In genomic region chr3:75670891-75671612, GRCh38 we compare ENCODE assay signal across 11 cellular contexts. TPM values are rescaled to one million over a fixed set of nuclear protein-coding genes. Genes with fewer than 3 reads are reported as not detected.
A peak's percentile ranks its signal among the peaks of the same experiment; 100 is the strongest.
DNase-seq lines count a peak whose midpoint lies in the region; ATAC-seq and TF ChIP-seq lines count a peak whose summit lies in the region.
"Not testable (repeated sequence)": the region's sequence is repeated elsewhere in the genome, so short reads cannot be mapped to it uniquely, and the experiment has no call there.
"Had no signal": no experiment of that assay in that cellular context is flagged by ENCODE, and none has a peak within 500 bp of the region (broad histone marks: within the 10 kb centered on the region; RNA-seq: fewer than 3 reads in every experiment).

No MANE protein-coding gene starts in this region.

- H3K18ac ChIP-seq in H9 (ENCODE audit: insufficient read length, low read depth, low read length): not testable (repeated sequence)

- H2BK20ac ChIP-seq in H9 (ENCODE audit: low read depth, low read length, poor library complexity, severe bottlenecking): not testable (repeated sequence)

- H3K36me3 Mint-ChIP-seq in H9 (ENCODE audit: insufficient read depth in 1 of 3, low read depth in 3 of 3) (peaks cover 11 to 30% (median 18%) of the 10 kb centered on the region in 3 experiments), nephron progenitor cell (ENCODE audit: low read depth) (peaks cover 29% of the 10 kb centered on the region)
- not testable (repeated sequence) for H3K36me3 Mint-ChIP-seq in T-helper 17 cell (ENCODE audit: low read depth)

- in situ Hi-C loops in astrocyte of the cerebellum (cut with HindIII; ENCODE audit: low sequenced_read_pairs): not testable (repeated sequence)

- H4K91ac ChIP-seq in H9 (ENCODE audit: insufficient read length, low read depth, low read length): not testable (repeated sequence)

- not testable (repeated sequence) for H4K5ac ChIP-seq in H9 (ENCODE audit: insufficient read length, low read depth, low read length)

- peaks cover 83% of the 10 kb centered on the region for H3K27me3 Mint-ChIP-seq in H9 (ENCODE audit: low read depth)
- not testable (repeated sequence) for H3K27me3 Mint-ChIP-seq in T-helper 17 cell
- H3K27me3 Mint-ChIP-seq in nephron progenitor cell (ENCODE audit: low read depth, poor library complexity): peaks cover 85% of the 10 kb centered on the region

- H3K27ac Mint-ChIP-seq in H9, T-helper 17 cell, nephron progenitor cell: not testable (repeated sequence)

- not testable (repeated sequence) for H3K36me3 ChIP-seq in BE2C; esophagus (ENCODE audit: control insufficient read depth in 2 of 2, insufficient read depth in 2 of 2, low read length in 1 of 2); iPS-18a (ENCODE audit: control insufficient read depth, low read depth, low read length); smooth muscle cell (ENCODE audit: low read depth)

- not testable (repeated sequence) for H3F3A ChIP-seq in smooth muscle cell (ENCODE audit: low read depth)

- not testable (repeated sequence) for H2BK120ac ChIP-seq in H9 (ENCODE audit: low read depth, low read length, poor library complexity, severe bottlenecking)

- peak overlapping the region; percentile 82 for H3K4me2 ChIP-seq in H9 (ENCODE audit: insufficient read depth, insufficient read length, low read length)
- peak overlapping the region; percentile 90 for H3K4me2 ChIP-seq in smooth muscle cell

- H3K23me2 ChIP-seq in H9 (ENCODE audit: insufficient read length, low read depth, low read length, poor library complexity, severe bottlenecking): peaks cover 29% of the 10 kb centered on the region

- not testable (repeated sequence) for H2AFZ ChIP-seq in H9 (ENCODE audit: low read length)
- peak overlapping the region; percentile 65 for H2AFZ ChIP-seq in smooth muscle cell (ENCODE audit: low read depth)

- H3K4me1 ChIP-seq in BE2C; H9 (ENCODE audit: insufficient read depth, low read length); esophagus (ENCODE audit: control insufficient read depth in 2 of 2, insufficient read depth in 2 of 2, low read length in 1 of 2); iPS-18a (ENCODE audit: control insufficient read depth, low read depth, low read length); smooth muscle cell (ENCODE audit: low read depth): not testable (repeated sequence)

- H2BK15ac ChIP-seq in H9 (ENCODE audit: low read depth, low read length): not testable (repeated sequence)

- H3K79me2 ChIP-seq in H9 (ENCODE audit: insufficient read depth, low read length); smooth muscle cell (ENCODE audit: low read depth): not testable (repeated sequence)

- not testable (repeated sequence) for H3K56ac ChIP-seq in H9 (ENCODE audit: insufficient read length, low read depth, low read length)

- H3K14ac ChIP-seq in H9 (ENCODE audit: insufficient read depth, low read length): not testable (repeated sequence)

- not testable (repeated sequence) for H2BK5ac ChIP-seq in H9 (ENCODE audit: insufficient read length, low read length)

- H3K4me1 Mint-ChIP-seq in H9 (peaks cover 31% of the 10 kb centered on the region in 2 experiments), nephron progenitor cell (peaks cover 35% of the 10 kb centered on the region)
- not testable (repeated sequence) for H3K4me1 Mint-ChIP-seq in T-helper 17 cell

- H3K9me3 Mint-ChIP-seq in H9: peaks cover 44 to 58% of the 10 kb centered on the region in 2 experiments
- H3K9me3 Mint-ChIP-seq in nephron progenitor cell: peaks cover 73% of the 10 kb centered on the region

- not testable (repeated sequence) for H3K27ac ChIP-seq in H9 (ENCODE audit: insufficient read length, low read depth, low read length); esophagus (ENCODE audit: low read depth in 2 of 2, low read length in 1 of 2); iPS-18a (ENCODE audit: low read length); smooth muscle cell (ENCODE audit: low read depth)

- DNase-seq in BE2C: peak; percentile 38
- not testable (repeated sequence) for DNase-seq in H9; T-helper 17 cell; astrocyte of the cerebellum (ENCODE audit: low read depth); smooth muscle cell (lab: John Stamatoyannopoulos, UW; ENCODE audit: unreplicated experiment)
- peak; percentile 38 for DNase-seq in nephron progenitor cell

- H3K4me3 ChIP-seq in BE2C (ENCODE audit: low read depth, low read length) (peak overlapping the region; percentile 53), astrocyte of the cerebellum (ENCODE audit: low read depth, low read length) (peak overlapping the region; percentile 48), esophagus (ENCODE audit: low read depth in 1 of 2, low read length in 2 of 2) (peak overlapping the region; percentile 23 to 27), iPS-18a (ENCODE audit: low read length) (peak overlapping the region; percentile 73), smooth muscle cell (peak overlapping the region; percentile 57)

- H4K20me1 ChIP-seq in H9 (ENCODE audit: control insufficient read depth, insufficient read depth, insufficient read length); smooth muscle cell (ENCODE audit: low read depth): not testable (repeated sequence)

- H2BK12ac ChIP-seq in H9 (ENCODE audit: insufficient read length, low read depth, low read length): not testable (repeated sequence)

- WGBS in H9 (ENCODE audit: extremely low coverage, insufficient read length, low lambda C conversion rate): no CpG with 5 or more reads among the region's 38 CpGs
- 18% methylated on average over 38 of the region's 38 CpGs for WGBS in esophagus, 2 donors
- WGBS in smooth muscle cell (ENCODE audit: low lambda C conversion rate): 15% methylated on average over 38 of the region's 38 CpGs

- H3K9ac ChIP-seq in H9 (ENCODE audit: extremely low read depth, insufficient read length, low read length); iPS-18a (ENCODE audit: low read length): not testable (repeated sequence)
- H3K9ac ChIP-seq in smooth muscle cell (ENCODE audit: low read depth): peak overlapping the region; percentile 49

- TF ChIP-seq CTCF in BE2C (IDR thresholded peaks at IDR 0.05; ENCODE audit: low read depth, low read length); H9 (conservative IDR thresholded peaks at IDR 0.05); astrocyte of the cerebellum (IDR thresholded peaks at IDR 0.05; ENCODE audit: low read depth, low read length, missing control alignments); nephron progenitor cell (IDR thresholded peaks at IDR 0.05); smooth muscle cell (IDR thresholded peaks at IDR 0.05; ENCODE audit: borderline replicate concordance, insufficient read depth, poor library complexity, severe bottlenecking): not testable (repeated sequence)

- H3K4me3 Mint-ChIP-seq in H9: peak overlapping the region; percentile 73 to 88
- H3K4me3 Mint-ChIP-seq in T-helper 17 cell: peak overlapping the region; percentile 28
- peak overlapping the region; percentile 85 for H3K4me3 Mint-ChIP-seq in nephron progenitor cell

- not testable (repeated sequence) for H3K79me1 ChIP-seq in H9 (ENCODE audit: insufficient read depth, low read depth, low read length, poor library complexity, severe bottlenecking)

- H3T11ph ChIP-seq in H9 (ENCODE audit: low read length): not testable (repeated sequence)

- H3K23ac ChIP-seq in H9 (ENCODE audit: insufficient read length, low read depth, low read length): not testable (repeated sequence)

- not testable (repeated sequence) for H4K8ac ChIP-seq in H9 (replicated peaks; ENCODE audit: insufficient read length, low read depth, low read length)

- ATAC-seq in T-helper 17 cell: not testable (repeated sequence)

- H3K9me3 ChIP-seq in BE2C; T-helper 17 cell (ENCODE audit: control insufficient read depth, low read length, poor library complexity, severe bottlenecking); iPS-18a (ENCODE audit: control insufficient read depth, low read depth, low read length); smooth muscle cell (replicated peaks; ENCODE audit: low read depth): not testable (repeated sequence)
- peaks cover 29% of the 10 kb centered on the region for H3K9me3 ChIP-seq in H9 (ENCODE audit: control insufficient read depth, low read depth, low read length)
- H3K9me3 ChIP-seq in esophagus (ENCODE audit: control insufficient read depth in 2 of 2, insufficient read depth in 1 of 2, low read depth in 1 of 2, low read length in 1 of 2): peaks cover 23 to 29% of the 10 kb centered on the region in 2 donors

- H3K27me3 ChIP-seq in BE2C (peaks cover 27% of the 10 kb centered on the region), H9 (ENCODE audit: insufficient read depth, low read length) (peaks cover 30% of the 10 kb centered on the region), iPS-18a (ENCODE audit: control insufficient read depth, insufficient read depth, low read length) (peaks cover 78% of the 10 kb centered on the region), smooth muscle cell (ENCODE audit: low read depth) (peaks cover 56% of the 10 kb centered on the region)
- H3K27me3 ChIP-seq in esophagus (ENCODE audit: control insufficient read depth in 1 of 2, insufficient read depth in 2 of 2, low read length in 2 of 2): not testable (repeated sequence)

- H2AK5ac ChIP-seq in H9 (ENCODE audit: insufficient read length, low read length): not testable (repeated sequence)

- H3K4ac ChIP-seq in H9 (ENCODE audit: low read depth, low read length): not testable (repeated sequence)

RNA-seq across cellular contexts. Expression of gene FRG2C, which starts 6.9 kb away (rescaled TPM):
- polyA plus RNA-seq in BE2C (2012; ENCODE audit: insufficient read depth, insufficient read length, low read depth): not detected
- total RNA-seq in H9 (2021): not detected in 2 replicates
- total RNA-seq in T-helper 17 cell: not detected
- not detected for polyA plus RNA-seq in esophagus
- total RNA-seq in smooth muscle cell: not detected in 2 replicates
- polyA plus RNA-seq in smooth muscle cell: not detected in 2 replicates
- total RNA-seq: lung microvascular endothelial cell, occipital lobe, Right ventricle myocardium inferior had no signal

Comparison
In these comparisons a context has a peak if more than half of its experiments do, and no peak if none do; other contexts are left out.
1. H3K4me3 Mint-ChIP-seq: peak in every context shown above with its lines; median percentile 85 in nephron progenitor cell; 80 in H9; 28 in T-helper 17 cell.